ENCODE assay signal across 1 cellular context in genomic region chr11:64757549-64758329, GRCh38.
TF ChIP-seq lines count a peak whose summit lies in the region.

No MANE protein-coding gene starts in this region.

TF ChIP-seq in K562, 482 proteins besides CTCF, POLR2A, EP300 and RAD21 (continues in another document):
- no peak for TF ChIP-seq PCBP2 (IDR thresholded peaks at IDR 0.05; ENCODE audit: low read depth, low read length, poor library complexity, severe bottlenecking)
- no peak for TF ChIP-seq PRPF4 (IDR thresholded peaks at IDR 0.05; ENCODE audit: insufficient read depth, low read depth, low read length, poor library complexity, severe bottlenecking)
- TF ChIP-seq ZFX (CRISPR knock-in tag; IDR thresholded peaks at IDR 0.05), result no peak
- TF ChIP-seq HOMEZ (CRISPR knock-in tag; IDR thresholded peaks at IDR 0.05), result no peak
- no peak for TF ChIP-seq ZNF445 (CRISPR knock-in tag; IDR thresholded peaks at IDR 0.05; ENCODE audit: low read depth)
- no peak for TF ChIP-seq TFAM (CRISPR knock-in tag; conservative IDR thresholded peaks at IDR 0.05)
- no peak for TF ChIP-seq SMARCA4 (IDR thresholded peaks at IDR 0.05)
- TF ChIP-seq PHF21A (IDR thresholded peaks at IDR 0.05; ENCODE audit: borderline replicate concordance, low read depth), result no peak
- TF ChIP-seq RBM25 (IDR thresholded peaks at IDR 0.05; ENCODE audit: low read depth, low read length, severe bottlenecking), result peak; percentile 92
- no peak for TF ChIP-seq MLX (CRISPR knock-in tag; conservative IDR thresholded peaks at IDR 0.05)
- TF ChIP-seq KDM5B (IDR thresholded peaks at IDR 0.05; ENCODE audit: insufficient replicate concordance, low read depth, low read length), result no peak
- TF ChIP-seq ELK3 (CRISPR knock-in tag; IDR thresholded peaks at IDR 0.05), result no peak
- TF ChIP-seq ZBTB40 (IDR thresholded peaks at IDR 0.05), result no peak
- no peak for TF ChIP-seq ZBTB40 (CRISPR knock-in tag; IDR thresholded peaks at IDR 0.05)
- TF ChIP-seq ZNF589 (CRISPR knock-in tag; IDR thresholded peaks at IDR 0.05; ENCODE audit: low read depth), result no peak
- TF ChIP-seq ARID3B (CRISPR knock-in tag; IDR thresholded peaks at IDR 0.05; ENCODE audit: borderline replicate concordance), result no peak
- TF ChIP-seq RCOR1 (IDR thresholded peaks at IDR 0.05; ENCODE audit: borderline replicate concordance in 1 of 2, low read depth in 2 of 2, low read length in 2 of 2), result peak in 1 of 2 experiments; percentile 52; a peak in 2 of 4 replicates
- TF ChIP-seq ZFP36 (IDR thresholded peaks at IDR 0.05; ENCODE audit: low read depth, low read length, partially characterized antibody), result peak; percentile 86
- TF ChIP-seq MTA3 (IDR thresholded peaks at IDR 0.05; ENCODE audit: borderline replicate concordance), result no peak
- no peak for TF ChIP-seq BMI1 (IDR thresholded peaks at IDR 0.05; ENCODE audit: low read length)
- TF ChIP-seq ZBTB43 (CRISPR knock-in tag; IDR thresholded peaks at IDR 0.05), result no peak
- TF ChIP-seq HDAC1 (IDR thresholded peaks at IDR 0.05), result no peak
- no peak for TF ChIP-seq SMAD2 (IDR thresholded peaks at IDR 0.05; ENCODE audit: low read depth, low read length)
- TF ChIP-seq NCOA2 (IDR thresholded peaks at IDR 0.05; ENCODE audit: partially characterized antibody in 2 of 2), result no peak
- no peak for TF ChIP-seq GTF3C2 (IDR thresholded peaks at IDR 0.05; ENCODE audit: borderline replicate concordance, extremely low read depth, insufficient read length)
- no peak for TF ChIP-seq NCOA6 (IDR thresholded peaks at IDR 0.05)
- TF ChIP-seq ZBTB34 (CRISPR knock-in tag; IDR thresholded peaks at IDR 0.05), result no peak
- TF ChIP-seq MAFK (IDR thresholded peaks at IDR 0.05; ENCODE audit: low read length), result no peak
- no peak for TF ChIP-seq ZNF655 (CRISPR knock-in tag; IDR thresholded peaks at IDR 0.05)
- no peak for TF ChIP-seq TCF7L2 (IDR thresholded peaks at IDR 0.05; ENCODE audit: low read depth, low read length)
- no peak for TF ChIP-seq ID3 (CRISPR knock-in tag; IDR thresholded peaks at IDR 0.05)
- no peak for TF ChIP-seq ID3 (tag; IDR thresholded peaks at IDR 0.05)
- no peak for TF ChIP-seq KAT2B (IDR thresholded peaks at IDR 0.05; ENCODE audit: low read depth, low read length)
- TF ChIP-seq BCOR (IDR thresholded peaks at IDR 0.05), result peak; percentile 93
- TF ChIP-seq SAFB (IDR thresholded peaks at IDR 0.05; ENCODE audit: borderline replicate concordance, low read depth, low read length), result no peak
- no peak for TF ChIP-seq CEBPB (tag; IDR thresholded peaks at IDR 0.05)
